Comparison of ENCODE assay signal across 8 cellular contexts in the genomic region with DNA sequence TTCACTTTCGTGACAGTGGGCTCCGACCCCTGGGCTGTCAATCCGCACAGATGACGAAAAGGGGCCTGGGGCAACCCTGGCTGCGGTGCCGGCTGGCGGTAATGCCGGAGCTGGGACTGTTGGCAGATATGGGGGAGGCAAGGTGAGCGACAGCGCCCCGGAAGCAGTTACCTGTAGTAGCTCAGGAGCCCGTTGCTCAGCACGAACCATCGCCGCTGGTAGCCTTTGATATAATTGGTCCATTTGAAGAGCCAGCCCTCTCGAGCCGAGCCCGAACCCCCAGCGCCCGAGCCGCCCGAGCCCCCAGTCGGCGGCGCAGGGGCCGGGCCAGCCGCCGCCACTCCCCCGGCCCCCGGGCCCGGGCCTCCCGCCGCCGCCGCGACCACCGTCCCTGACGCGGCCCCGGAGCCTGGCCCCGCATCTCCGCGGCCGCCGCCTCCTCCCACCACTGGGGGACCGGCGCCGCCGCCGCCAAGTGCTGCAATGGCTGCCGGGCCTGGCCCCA. TPM values are rescaled to one million over a fixed set of nuclear protein-coding genes. Genes with fewer than 3 reads are reported as not detected.
DNase-seq lines count a peak whose midpoint lies in the region; ATAC-seq, FAIRE-seq and TF ChIP-seq lines count a peak whose summit lies in the region.

No MANE protein-coding gene starts in this region.

- H3K4me3 ChIP-seq in ACC112 (ENCODE audit: low read depth, low read length) (peak overlapping the region; percentile 97), astrocyte (ENCODE audit: insufficient read depth, low read depth, low read length) (peak overlapping the region; percentile 99), iPS-15b (ENCODE audit: low read depth, low read length) (peak overlapping the region; percentile 78), skin epidermis (peak overlapping the region; percentile 70 to 89 (median 76))

- peak; percentile 51 to 72 (median 66) for DNase-seq in T-helper 1 cell
- DNase-seq in astrocyte (ENCODE audit: low read depth): no peak
- no peak for DNase-seq in OCI-M2 (lab: John Stamatoyannopoulos, UW; ENCODE audit: unreplicated experiment)

- H2AFZ ChIP-seq in ACC112 (ENCODE audit: low read length, unreplicated experiment) (peak overlapping the region; percentile 57), astrocyte (ENCODE audit: low read depth, low read length) (peak overlapping the region; percentile 18)

- H3K27ac ChIP-seq in ACC112 (ENCODE audit: low read depth, low read length) (peak overlapping the region; percentile 68; the same call in 1 of the 2 replicates), astrocyte (ENCODE audit: low read depth, low read length) (peak overlapping the region; percentile 71), skin epidermis (peak overlapping the region; percentile 69 to 97 (median 91))

- no peaks in the 10 kb centered on the region for H3K9me3 Mint-ChIP-seq in astrocyte (ENCODE audit: unreplicated experiment)

- H3K4me2 ChIP-seq in astrocyte (ENCODE audit: low read length): peak overlapping the region; percentile 98

- peaks cover 29% of the 10 kb centered on the region for H3K4me1 ChIP-seq in ACC112 (ENCODE audit: control insufficient read depth, insufficient read depth, low read length, unreplicated experiment)
- H3K4me1 ChIP-seq in astrocyte (ENCODE audit: insufficient read depth, low read length): peaks cover 15% of the 10 kb centered on the region
- peaks cover 7% of the 10 kb centered on the region for H3K4me1 ChIP-seq in iPS-15b (ENCODE audit: control insufficient read depth, insufficient read depth, low read length)

- H3K27me3 ChIP-seq in ACC112 (ENCODE audit: insufficient read depth, low read length) (no peaks in the 10 kb centered on the region), astrocyte (ENCODE audit: insufficient read depth, low read length) (no peaks in the 10 kb centered on the region), iPS-15b (ENCODE audit: control insufficient read depth, insufficient read depth, low read length) (no peaks in the 10 kb centered on the region)

- H3K27ac Mint-ChIP-seq in astrocyte (ENCODE audit: unreplicated experiment): peak overlapping the region; percentile 95

- H3K27me3 Mint-ChIP-seq in astrocyte (ENCODE audit: low read depth, unreplicated experiment): no peaks in the 10 kb centered on the region

- H3K79me2 ChIP-seq in ACC112 (ENCODE audit: control insufficient read depth, insufficient read depth, low read length, unreplicated experiment) (peaks cover 47% of the 10 kb centered on the region), astrocyte (ENCODE audit: insufficient read depth, low read length) (peaks cover 50% of the 10 kb centered on the region)

- no peaks in the 10 kb centered on the region for H3K9me3 ChIP-seq in astrocyte (ENCODE audit: insufficient read depth, low read depth, low read length)
- H3K9me3 ChIP-seq in iPS-15b (ENCODE audit: control insufficient read depth, insufficient read depth, low read length): no peaks in the 10 kb centered on the region

- H3K4me1 Mint-ChIP-seq in astrocyte (ENCODE audit: low read depth, unreplicated experiment): peaks cover 31% of the 10 kb centered on the region

- no peak for FAIRE-seq in astrocyte (lab: Jason Lieb, UNC)

- no peak for TF ChIP-seq CTCF in astrocyte (IDR thresholded peaks at IDR 0.05; ENCODE audit: insufficient read depth, low read depth, low read length)

- H3K36me3 ChIP-seq in ACC112 (ENCODE audit: insufficient read depth, low read length) (peaks cover 5% of the 10 kb centered on the region; the same call in 1 of the 2 replicates), astrocyte (ENCODE audit: insufficient read depth, low read length) (peaks cover 3% of the 10 kb centered on the region), iPS-15b (ENCODE audit: control insufficient read depth, insufficient read depth, low read length) (peaks cover 2% of the 10 kb centered on the region)

- H3K9ac ChIP-seq in astrocyte (ENCODE audit: low read length): peak overlapping the region; percentile 91
- peak overlapping the region; percentile 78 for H3K9ac ChIP-seq in iPS-15b (ENCODE audit: low read depth, low read length)

- no peaks in the 10 kb centered on the region for H3K36me3 Mint-ChIP-seq in astrocyte (ENCODE audit: low read depth, unreplicated experiment)

- H3K4me3 Mint-ChIP-seq in astrocyte (ENCODE audit: unreplicated experiment): peak overlapping the region; percentile 99

- peaks cover 48% of the 10 kb centered on the region for H4K20me1 ChIP-seq in astrocyte (ENCODE audit: insufficient read depth, low read length)

- ATAC-seq in GM19372 (IDR thresholded peaks at IDR 0.05; ENCODE audit: low read depth, unreplicated experiment) (peak; percentile 8), HG03565 (IDR thresholded peaks at IDR 0.05; ENCODE audit: unreplicated experiment) (peak; percentile 0)

RNA-seq across cellular contexts. Expression of a gene that starts 0.4 kb away (rescaled TPM):
- total RNA-seq in astrocyte: 48.6 and 52.0 TPM in 2 replicates

RNA-seq across cellular contexts. Expression of a gene that starts 53.7 kb away (rescaled TPM):
- total RNA-seq in astrocyte: 37.3 and 38.1 TPM in 2 replicates

Comparison
In these comparisons a context has a peak if more than half of its experiments do, and no peak if none do; other contexts are left out.
1. DNase-seq: peak in T-helper 1 cell (5 of 5); none in astrocyte (single experiment) and OCI-M2 (single experiment).
2. Peak in every context shown above with its lines, with median percentiles within 50 percentile points of each other: H3K27ac ChIP-seq and H3K4me3 ChIP-seq.